Comparison of ENCODE assay signal across 8 cellular contexts in genomic region chr12:49055978-49056754, GRCh38. TPM values are rescaled to one million over a fixed set of nuclear protein-coding genes. Genes with fewer than 3 reads are reported as not detected.
DNase-seq lines count a peak whose midpoint lies in the region; ATAC-seq, FAIRE-seq and TF ChIP-seq lines count a peak whose summit lies in the region.

No MANE protein-coding gene starts in this region.

- H3K9me3 ChIP-seq in BE2C: no peaks in the 10 kb centered on the region

- peaks cover 47% of the 10 kb centered on the region for H3K36me3 ChIP-seq in BE2C

- FAIRE-seq in RCC 7860 (lab: Jason Lieb, UNC): no peak

- no peaks in the 10 kb centered on the region for H3K27me3 ChIP-seq in BE2C

- DNase-seq in BE2C (peak; percentile 62), RCC 7860 (ENCODE audit: low spot score) (peak; percentile 45), glutamatergic neuron (peak; percentile 42), osteocyte (ENCODE audit: extremely low spot score, unreplicated experiment) (no peak), NCI-H345 (lab: John Stamatoyannopoulos, UW) (no peak)

- H3K36me3 Mint-ChIP-seq in activated naive CD4-positive, alpha-beta T cell treated with anti-CD3 and anti-CD28 coated beads, Interleukin-2, amount 50 U/mL, for 24 hours: peaks cover 13% of the 10 kb centered on the region
- H3K36me3 Mint-ChIP-seq in glutamatergic neuron (ENCODE audit: unreplicated experiment): peaks cover 5% of the 10 kb centered on the region
- peaks cover 34% of the 10 kb centered on the region for H3K36me3 Mint-ChIP-seq in osteocyte (ENCODE audit: unreplicated experiment)

- H3K4me3 ChIP-seq in BE2C (ENCODE audit: low read depth, low read length): peak overlapping the region; percentile 95

- H3K27me3 Mint-ChIP-seq in activated naive CD4-positive, alpha-beta T cell treated with anti-CD3 and anti-CD28 coated beads, Interleukin-2, amount 50 U/mL, for 24 hours: no peaks in the 10 kb centered on the region
- H3K27me3 Mint-ChIP-seq in glutamatergic neuron (ENCODE audit: unreplicated experiment) (peaks cover 12% of the 10 kb centered on the region), osteocyte (ENCODE audit: unreplicated experiment) (no peaks in the 10 kb centered on the region)

- H3K4me3 Mint-ChIP-seq in activated naive CD4-positive, alpha-beta T cell treated with anti-CD3 and anti-CD28 coated beads, Interleukin-2, amount 50 U/mL, for 24 hours: peak overlapping the region; percentile 95
- H3K4me3 Mint-ChIP-seq in glutamatergic neuron (ENCODE audit: unreplicated experiment) (peak overlapping the region; percentile 98), osteocyte (ENCODE audit: unreplicated experiment) (peak overlapping the region; percentile 91)

- ATAC-seq in GM18861 (IDR thresholded peaks at IDR 0.05; ENCODE audit: unreplicated experiment): peak; percentile 78
- ATAC-seq in HG03066 (IDR thresholded peaks at IDR 0.05; ENCODE audit: low read depth, unreplicated experiment): peak; percentile 65

- no peaks in the 10 kb centered on the region for H3K4me1 ChIP-seq in BE2C

- peak overlapping the region; percentile 86 for H3K27ac Mint-ChIP-seq in activated naive CD4-positive, alpha-beta T cell treated with anti-CD3 and anti-CD28 coated beads, Interleukin-2, amount 50 U/mL, for 24 hours
- peak overlapping the region; percentile 37 for H3K27ac Mint-ChIP-seq in glutamatergic neuron (ENCODE audit: unreplicated experiment)
- peak overlapping the region; percentile 84 for H3K27ac Mint-ChIP-seq in osteocyte (ENCODE audit: unreplicated experiment)

- peaks cover 61% of the 10 kb centered on the region for H3K4me1 Mint-ChIP-seq in activated naive CD4-positive, alpha-beta T cell treated with anti-CD3 and anti-CD28 coated beads, Interleukin-2, amount 50 U/mL, for 24 hours
- H3K4me1 Mint-ChIP-seq in glutamatergic neuron (ENCODE audit: low read depth, unreplicated experiment): peaks cover 25% of the 10 kb centered on the region
- H3K4me1 Mint-ChIP-seq in osteocyte (ENCODE audit: unreplicated experiment): peaks cover 51% of the 10 kb centered on the region

- TF ChIP-seq CTCF in BE2C (IDR thresholded peaks at IDR 0.05; ENCODE audit: low read depth, low read length) (no peak), glutamatergic neuron (IDR thresholded peaks at IDR 0.05; ENCODE audit: partially characterized antibody, unreplicated experiment) (no peak), osteocyte (IDR thresholded peaks at IDR 0.05) (no peak)

- no peaks in the 10 kb centered on the region for H3K9me3 Mint-ChIP-seq in activated naive CD4-positive, alpha-beta T cell treated with anti-CD3 and anti-CD28 coated beads, Interleukin-2, amount 50 U/mL, for 24 hours
- H3K9me3 Mint-ChIP-seq in glutamatergic neuron (ENCODE audit: unreplicated experiment): peaks cover 13% of the 10 kb centered on the region
- no peaks in the 10 kb centered on the region for H3K9me3 Mint-ChIP-seq in osteocyte (ENCODE audit: unreplicated experiment)

RNA-seq across cellular contexts. Expression of gene KMT2D, which starts 4.4 kb away (rescaled TPM):
- 108 TPM for polyA plus RNA-seq in BE2C (2012; ENCODE audit: insufficient read depth, insufficient read length, low read depth)
- 144 TPM for total RNA-seq in glutamatergic neuron (ENCODE audit: unreplicated experiment)
- total RNA-seq in osteocyte: 91.2 and 97.5 TPM in 2 replicates

RNA-seq across cellular contexts. Expression of gene RHEBL1, which starts 13.6 kb away (rescaled TPM):
- polyA plus RNA-seq in BE2C (2012; ENCODE audit: insufficient read depth, insufficient read length, low read depth): 3.7 TPM
- total RNA-seq in glutamatergic neuron (ENCODE audit: unreplicated experiment) (2.3 TPM), osteocyte (0.86 and 1.2 TPM in 2 replicates)

RNA-seq across cellular contexts. Expression of gene PRKAG1, which starts 37.6 kb away (rescaled TPM):
- 83.7 TPM for polyA plus RNA-seq in BE2C (2012; ENCODE audit: insufficient read depth, insufficient read length, low read depth)
- total RNA-seq in glutamatergic neuron (ENCODE audit: unreplicated experiment) (58.2 TPM), osteocyte (75.6 and 80.6 TPM in 2 replicates)

RNA-seq across cellular contexts. Expression of gene DHH, which starts 38.4 kb away (rescaled TPM):
- polyA plus RNA-seq in BE2C (2012; ENCODE audit: insufficient read depth, insufficient read length, low read depth): 0.23 TPM
- 1.2 TPM for total RNA-seq in glutamatergic neuron (ENCODE audit: unreplicated experiment)
- 0.13 TPM in 1 of 2 replicates, not detected in the other for total RNA-seq in osteocyte

RNA-seq across cellular contexts. Expression of gene LMBR1L, which starts 54.5 kb away (rescaled TPM):
- polyA plus RNA-seq in BE2C (2012; ENCODE audit: insufficient read depth, insufficient read length, low read depth): 85.0 TPM
- total RNA-seq in glutamatergic neuron (ENCODE audit: unreplicated experiment): 371 TPM
- total RNA-seq in osteocyte: 85.2 and 86.1 TPM in 2 replicates

Comparison
In these comparisons a context has a peak if more than half of its experiments do, and no peak if none do; other contexts are left out.
1. DNase-seq: peak in BE2C (single experiment), RCC 7860 (single experiment) and glutamatergic neuron (single experiment); none in osteocyte (single experiment) and NCI-H345 (single experiment).
2. Peak in every context shown above with its lines, with median percentiles within 50 percentile points of each other: H3K27ac Mint-ChIP-seq and H3K4me3 Mint-ChIP-seq.